ENCODE assay signal across 8 cellular contexts in genomic region chr10:124539935-124540641, GRCh38.
DNase-seq lines count a peak whose midpoint lies in the region; ATAC-seq and TF ChIP-seq lines count a peak whose summit lies in the region.

No MANE protein-coding gene starts in this region.

- DNase-seq in T-helper 22 cell (ENCODE audit: low read depth) (peak; percentile 29), astrocyte of the hippocampus (ENCODE audit: low read depth, low spot score) (peak; percentile 70), iris pigment epithelial cell (ENCODE audit: low read depth) (peak; percentile 30), NCI-H1694 (lab: John Stamatoyannopoulos, UW) (no peak), amniotic stem cell (lab: John Stamatoyannopoulos, UW) (no peak)
- DNase-seq in stimulated activated CD4-positive, alpha-beta T cell treated with anti-CD3 and anti-CD28 coated beads, Interleukin-2, amount 100 ng/mL, for 24 hours = peak; percentile 74 to 79

- ATAC-seq in HG03095 (IDR thresholded peaks at IDR 0.05; ENCODE audit: unreplicated experiment) = peak; percentile 45

- no peak overlapping the region for H3K4me3 ChIP-seq in GM12875 (ENCODE audit: low read depth, low read length)

- peak; percentile 85 for TF ChIP-seq CTCF in GM12875 (IDR thresholded peaks at IDR 0.05; ENCODE audit: borderline replicate concordance, insufficient read depth, low read depth, low read length)

Comparison
In these comparisons a context has a peak if more than half of its experiments do, and no peak if none do; other contexts are left out.
1. DNase-seq: peak in T-helper 22 cell (single experiment), astrocyte of the hippocampus (single experiment), iris pigment epithelial cell (single experiment) and stimulated activated CD4-positive, alpha-beta T cell treated with anti-CD3 and anti-CD28 coated beads, Interleukin-2, amount 100 ng/mL, for 24 hours (2 of 2); none in NCI-H1694 (single experiment) and amniotic stem cell (single experiment).